1 cellular context compared by ENCODE assay signal in genomic region chr2:99559075-99559662, GRCh38.
TF ChIP-seq lines count a peak whose summit lies in the region.

No MANE protein-coding gene starts in this region.

TF ChIP-seq in HepG2, 621 proteins besides CTCF, POLR2A, EP300 and RAD21 (continued from another document and continues in another):
- TF ChIP-seq PAXIP1 (CRISPR knock-in tag; conservative IDR thresholded peaks at IDR 0.05) (no peak), LCORL (IDR thresholded peaks at IDR 0.05) (no peak), LCORL (CRISPR knock-in tag; IDR thresholded peaks at IDR 0.05) (no peak), AGO2 (optimal IDR thresholded peaks at IDR 0.05; ENCODE audit: low read depth, low read length) (no peak), MAZ (IDR thresholded peaks at IDR 0.05; ENCODE audit: borderline replicate concordance, low read depth, low read length) (0 out of 2 replicates have a peak, but pooled peaks have one; percentile 30), MAZ (CRISPR knock-in tag; IDR thresholded peaks at IDR 0.05; ENCODE audit: low read depth) (no peak), RAD51 (IDR thresholded peaks at IDR 0.05; ENCODE audit: borderline replicate concordance) (no peak), SALL1 (CRISPR knock-in tag; IDR thresholded peaks at IDR 0.05) (peak; percentile 63; the same call in 1 of the 2 replicates), ZNF577 (CRISPR knock-in tag; IDR thresholded peaks at IDR 0.05; ENCODE audit: borderline replicate concordance, low read depth) (no peak), HNF1A (IDR thresholded peaks at IDR 0.05; ENCODE audit: low read depth) (no peak), HNF1A (CRISPR knock-in tag; IDR thresholded peaks at IDR 0.05; ENCODE audit: borderline replicate concordance) (no peak), ZNF687 (CRISPR knock-in tag; IDR thresholded peaks at IDR 0.05) (0 out of 2 replicates have a peak, but pooled peaks have one; percentile 20), SP140L (CRISPR knock-in tag; IDR thresholded peaks at IDR 0.05; ENCODE audit: borderline replicate concordance) (0 out of 2 replicates have a peak, but pooled peaks have one; percentile 73), RELA (CRISPR knock-in tag; IDR thresholded peaks at IDR 0.05) (peak; percentile 37; the same call in 1 of the 2 replicates), SOX6 (IDR thresholded peaks at IDR 0.05) (no peak), SOX6 (CRISPR knock-in tag; IDR thresholded peaks at IDR 0.05) (0 out of 2 replicates have a peak, but pooled peaks have one; percentile 28), ZNF552 (CRISPR knock-in tag; IDR thresholded peaks at IDR 0.05; ENCODE audit: borderline replicate concordance) (no peak), ZNF274 (CRISPR knock-in tag; IDR thresholded peaks at IDR 0.05) (0 out of 2 replicates have a peak, but pooled peaks have one; percentile 48), KIAA2018 (CRISPR knock-in tag; IDR thresholded peaks at IDR 0.05; ENCODE audit: borderline replicate concordance) (no peak), GMEB1 (CRISPR knock-in tag; IDR thresholded peaks at IDR 0.05; ENCODE audit: borderline replicate concordance) (0 out of 2 replicates have a peak, but pooled peaks have one; percentile 33), TERF1 (CRISPR knock-in tag; IDR thresholded peaks at IDR 0.05) (no peak), AKAP8 (CRISPR knock-in tag; IDR thresholded peaks at IDR 0.05) (no peak), ESRRA (CRISPR knock-in tag; IDR thresholded peaks at IDR 0.05; ENCODE audit: low read depth) (0 out of 2 replicates have a peak, but pooled peaks have one; percentile 18), ETV6 (CRISPR knock-in tag; conservative IDR thresholded peaks at IDR 0.05) (no peak), ARHGAP35 (CRISPR knock-in tag; IDR thresholded peaks at IDR 0.05; ENCODE audit: borderline replicate concordance) (no peak), ZNF24 (IDR thresholded peaks at IDR 0.05) (no peak), HIC2 (CRISPR knock-in tag; IDR thresholded peaks at IDR 0.05; ENCODE audit: low read depth) (no peak), FOXO1 (CRISPR knock-in tag; IDR thresholded peaks at IDR 0.05) (no peak)
